ENCODE assay signal across 8 cellular contexts in genomic region chr6:159978291-159979135, GRCh38. TPM values are rescaled to one million over a fixed set of nuclear protein-coding genes. Genes with fewer than 3 reads are reported as not detected.
DNase-seq lines count a peak whose midpoint lies in the region; ATAC-seq and TF ChIP-seq lines count a peak whose summit lies in the region.

No MANE protein-coding gene starts in this region.

- H3K27me3 ChIP-seq in iPS-20b (ENCODE audit: insufficient read depth, low read length) = no peaks in the 10 kb centered on the region
- no peaks in the 10 kb centered on the region for H3K27me3 ChIP-seq in vagina

- TF ChIP-seq POLR2A in vagina (IDR thresholded peaks at IDR 0.05) = no peak

- peaks cover 78% of the 10 kb centered on the region for H3K4me1 Mint-ChIP-seq in WTC11

- intact Hi-C loops in vagina (cut with DNase I) = no loop called here

- no peaks in the 10 kb centered on the region for H3K9me3 ChIP-seq in iPS-20b (ENCODE audit: insufficient read depth, low read depth, low read length)
- H3K9me3 ChIP-seq in vagina = no peaks in the 10 kb centered on the region

- CTCF ChIA-PET in WTC11 (lab: Charles Lee) = no interaction called here

- peak; percentile 21 for ATAC-seq in GM18867 (IDR thresholded peaks at IDR 0.05; ENCODE audit: unreplicated experiment)
- peak; percentile 28 for ATAC-seq in HG03097 (IDR thresholded peaks at IDR 0.05; ENCODE audit: low FRiP score, unreplicated experiment)
- ATAC-seq in WTC11 = peak; percentile 55
- ATAC-seq in HG03469 (IDR thresholded peaks at IDR 0.05; ENCODE audit: unreplicated experiment) = no peak

- TF ChIP-seq CTCF in C4-2B (conservative IDR thresholded peaks at IDR 0.05) (no peak), WTC11 (IDR thresholded peaks at IDR 0.05) (no peak), vagina (IDR thresholded peaks at IDR 0.05) (no peak)

- H3K9me3 Mint-ChIP-seq in WTC11 = no peaks in the 10 kb centered on the region

- H3K4me3 Mint-ChIP-seq in WTC11 = peak overlapping the region; percentile 32

- no peaks in the 10 kb centered on the region for H3K36me3 Mint-ChIP-seq in WTC11

- H3K27ac Mint-ChIP-seq in WTC11 = peak overlapping the region; percentile 74

- peak overlapping the region; percentile 54; the same call in 1 of the 2 replicates for H3K9ac ChIP-seq in iPS-20b (ENCODE audit: low read depth, low read length)

- peak overlapping the region; percentile 4; the same call in 1 of the 2 replicates for H3K4me3 ChIP-seq in iPS-20b (ENCODE audit: low read length)
- H3K4me3 ChIP-seq in vagina = no peak overlapping the region

- no peaks in the 10 kb centered on the region for H3K27me3 Mint-ChIP-seq in WTC11 (ENCODE audit: low read depth)

- H3K27ac ChIP-seq in C4-2B (peak overlapping the region; percentile 7; the same call in 1 of the 2 replicates), iPS-20b (ENCODE audit: low read length) (no peak overlapping the region), vagina (peak overlapping the region; percentile 67)

- POLR2A ChIA-PET in WTC11 (lab: Charles Lee) = no interaction called here

- no peak for DNase-seq in WTC11 (ENCODE audit: low spot score)
- no peak for DNase-seq in vagina (ENCODE audit: extremely low spot score in 2 of 2)
- no peak for DNase-seq in dedifferentiated amniotic fluid mesenchymal stem cell (ENCODE audit: extremely low spot score)

- H3K36me3 ChIP-seq in iPS-20b (ENCODE audit: insufficient read depth, low read depth, low read length) (no peaks in the 10 kb centered on the region), vagina (no peaks in the 10 kb centered on the region)

- H3K4me1 ChIP-seq in iPS-20b (ENCODE audit: insufficient read depth, low read length) (peaks cover 43% of the 10 kb centered on the region), vagina (peaks cover 92% of the 10 kb centered on the region)

TF ChIP-seq in WTC11, 78 proteins besides CTCF, POLR2A, EP300 and RAD21:
- no peak for TF ChIP-seq E2F5 (CRISPR knock-in tag; IDR thresholded peaks at IDR 0.05)
- TF ChIP-seq GTF2I (CRISPR knock-in tag; conservative IDR thresholded peaks at IDR 0.05) = no peak
- TF ChIP-seq ZNF121 (CRISPR knock-in tag; IDR thresholded peaks at IDR 0.05) = peak; percentile 85
- peak; percentile 97 for TF ChIP-seq ETV6 (CRISPR knock-in tag; IDR thresholded peaks at IDR 0.05)
- no peak for TF ChIP-seq EMX1 (CRISPR knock-in tag; IDR thresholded peaks at IDR 0.05)

RNA-seq across cellular contexts. Expression of gene IGF2R, which starts 9.6 kb away (rescaled TPM):
- 59.4 to 75.3 TPM (median 62.3 TPM) in 3 replicates for total RNA-seq in WTC11 (2021)
- total RNA-seq in vagina = 73.4 TPM
